ENCODE assay signal across 8 cellular contexts in genomic region chr9:89549031-89549644, GRCh38. TPM values are rescaled to one million over a fixed set of nuclear protein-coding genes. Genes with fewer than 3 reads are reported as not detected.
DNase-seq lines count a peak whose midpoint lies in the region; ATAC-seq and TF ChIP-seq lines count a peak whose summit lies in the region.

No MANE protein-coding gene starts in this region.

- H3K9me3 ChIP-seq in OCI-LY3 (ENCODE audit: insufficient read depth, low read length) (peaks cover 3% of the 10 kb centered on the region; the same call in 1 of the 2 replicates), esophagus muscularis mucosa (peaks cover 0 to 13% (median 10%) of the 10 kb centered on the region in 4 donors)

- H3K4me2 ChIP-seq in OCI-LY3 (ENCODE audit: low read length): peak overlapping the region; percentile 56

- 29% methylated on average over 5 of the region's 5 CpGs for WGBS in esophagus muscularis mucosa

- H3K9me3 Mint-ChIP-seq in nephron progenitor cell: peaks cover 33% of the 10 kb centered on the region
- H3K9me3 Mint-ChIP-seq in stimulated activated naive CD8-positive, alpha-beta T cell treated with anti-CD3 and anti-CD28 coated beads, Interleukin-15, amount 100 ng/mL, for 72 hours: peaks cover 15 to 19% of the 10 kb centered on the region in 2 donors

- peaks cover 22% of the 10 kb centered on the region for H3K4me1 Mint-ChIP-seq in nephron progenitor cell
- peaks cover 31% of the 10 kb centered on the region for H3K4me1 Mint-ChIP-seq in stimulated activated naive CD8-positive, alpha-beta T cell treated with anti-CD3 and anti-CD28 coated beads, Interleukin-15, amount 100 ng/mL, for 72 hours

- H3K4me1 ChIP-seq in OCI-LY3 (ENCODE audit: low read length) (peaks cover 11% of the 10 kb centered on the region), esophagus muscularis mucosa (no peaks in the 10 kb centered on the region)

- H3K27me3 Mint-ChIP-seq in nephron progenitor cell (ENCODE audit: low read depth, poor library complexity): peaks cover 5% of the 10 kb centered on the region
- H3K27me3 Mint-ChIP-seq in stimulated activated naive CD8-positive, alpha-beta T cell treated with anti-CD3 and anti-CD28 coated beads, Interleukin-15, amount 100 ng/mL, for 72 hours: no peaks in the 10 kb centered on the region

- peaks cover 16% of the 10 kb centered on the region for H3K36me3 Mint-ChIP-seq in nephron progenitor cell (ENCODE audit: low read depth)

- H3K27me3 ChIP-seq in OCI-LY3 (ENCODE audit: low read depth, low read length) (peaks cover 39% of the 10 kb centered on the region), esophagus muscularis mucosa (no peaks in the 10 kb centered on the region)

- intact Hi-C loops in esophagus muscularis mucosa (cut with DNase I): loop anchor here (2.0 to 10.0 kb wide), 2 partner anchors 154 to 230 kb away; partner anchors contain the start of gene SECISBP2

- TF ChIP-seq CTCF in OCI-LY3 (IDR thresholded peaks at IDR 0.05; ENCODE audit: low read depth, low read length): peak; percentile 91
- TF ChIP-seq CTCF in esophagus muscularis mucosa (IDR thresholded peaks at IDR 0.05): peak; percentile 85 to 94 (median 88)
- peak; percentile 88 for TF ChIP-seq CTCF in nephron progenitor cell (IDR thresholded peaks at IDR 0.05)

- no peak for TF ChIP-seq EP300 in esophagus muscularis mucosa (IDR thresholded peaks at IDR 0.05)

- ATAC-seq in GM19468 (IDR thresholded peaks at IDR 0.05; ENCODE audit: extremely low read depth, unreplicated experiment): peak; percentile 76
- peak; percentile 96 for ATAC-seq in stimulated activated naive CD8-positive, alpha-beta T cell treated with anti-CD3 and anti-CD28 coated beads, Interleukin-15, amount 100 ng/mL, for 72 hours

- no peaks in the 10 kb centered on the region for H4K20me1 ChIP-seq in OCI-LY3 (ENCODE audit: insufficient read depth, low read length)

- peak overlapping the region; percentile 63; the same call in 1 of the 2 replicates for H2AFZ ChIP-seq in OCI-LY3 (ENCODE audit: low read depth, low read length)

- H3K79me2 ChIP-seq in OCI-LY3 (ENCODE audit: low read length): no peaks in the 10 kb centered on the region

- H3K36me3 ChIP-seq in OCI-LY3 (replicated peaks; ENCODE audit: low read depth, low read length) (no peaks in the 10 kb centered on the region), esophagus muscularis mucosa (no peaks in the 10 kb centered on the region)

- H3K27ac ChIP-seq in OCI-LY3 (ENCODE audit: low read length): no peak overlapping the region
- no peak overlapping the region for H3K27ac ChIP-seq in esophagus muscularis mucosa (replicated peaks in 1 of 4)

- H3K9ac ChIP-seq in OCI-LY3 (ENCODE audit: low read length): no peak overlapping the region

- DNase-seq in COR-L47 (lab: John Stamatoyannopoulos, UW): peak; percentile 64
- DNase-seq in HT-29 (ENCODE audit: low spot score): peak; percentile 85
- peak; percentile 87 for DNase-seq in activated T-cell treated with anti-CD3 and anti-CD28 coated beads for 4 hours
- no peak for DNase-seq in esophagus muscularis mucosa (ENCODE audit: extremely low spot score)
- DNase-seq in nephron progenitor cell: peak; percentile 79
- DNase-seq in stimulated activated naive CD8-positive, alpha-beta T cell treated with anti-CD3 and anti-CD28 coated beads, Interleukin-15, amount 100 ng/mL, for 72 hours: peak; percentile 75 to 83

- H3K27ac Mint-ChIP-seq in nephron progenitor cell: no peak overlapping the region
- H3K27ac Mint-ChIP-seq in stimulated activated naive CD8-positive, alpha-beta T cell treated with anti-CD3 and anti-CD28 coated beads, Interleukin-15, amount 100 ng/mL, for 72 hours: peak overlapping the region in 1 of 2 donors; percentile 65

- peak overlapping the region; percentile 35 for H3K4me3 ChIP-seq in OCI-LY3 (ENCODE audit: low read length)
- no peak overlapping the region for H3K4me3 ChIP-seq in esophagus muscularis mucosa

- H3K4me3 Mint-ChIP-seq in nephron progenitor cell: no peak overlapping the region
- peak overlapping the region in 1 of 2 donors; percentile 49 for H3K4me3 Mint-ChIP-seq in stimulated activated naive CD8-positive, alpha-beta T cell treated with anti-CD3 and anti-CD28 coated beads, Interleukin-15, amount 100 ng/mL, for 72 hours

- no peak for TF ChIP-seq POLR2A in esophagus muscularis mucosa (IDR thresholded peaks at IDR 0.05; ENCODE audit: low read depth)

RNA-seq across cellular contexts. Expression of gene SEMA4D, which starts 51.2 kb away (rescaled TPM):
- total RNA-seq in HT-29 (2014; rRNA removed; shearing (Covaris generic)): 13.2 and 18.5 TPM in 2 replicates
- 10 to 100 TPM in 3 of 4 donors, 1 to 10 TPM in 1; 7.9 to 14.1 (median 10.6) TPM for total RNA-seq in esophagus muscularis mucosa

RNA-seq across cellular contexts. Expression of gene GADD45G, which starts 55.7 kb away (rescaled TPM):
- total RNA-seq in HT-29 (2014; rRNA removed; shearing (Covaris generic)): 1.3 and 5.2 TPM in 2 replicates
- total RNA-seq in esophagus muscularis mucosa: 100 to 1,000 TPM in 2 of 4 donors, 10 to 100 TPM in 2; 44.0 to 136 (median 103) TPM
